Comparison of ENCODE assay signal across 14 cellular contexts in genomic region chr16:14398014-14398717, GRCh38.
"Had no signal": no experiment of that assay in that cellular context is flagged by ENCODE, and none has a peak within 500 bp of the region (broad histone marks: within the 10 kb centered on the region; RNA-seq: fewer than 3 reads in every experiment).

No MANE protein-coding gene starts in this region.

- H3K9ac ChIP-seq: neural progenitor cell had no signal

- ATAC-seq: lower lobe of right lung had no signal

- H3K36me3 ChIP-seq: ascending aorta, lower lobe of right lung, neural progenitor cell, ovary, thyroid gland had no signal

- H3K27ac ChIP-seq: lower lobe of right lung, neural progenitor cell, ovary, thyroid gland had no signal

- H2AFZ ChIP-seq: neural progenitor cell had no signal

- H3K4me2 ChIP-seq: neural progenitor cell had no signal

- H3K9me3 ChIP-seq: ascending aorta, lower lobe of right lung, ovary, thyroid gland had no signal

- H3K4me1 ChIP-seq: lower lobe of right lung, neural progenitor cell had no signal

- H3K27me3 ChIP-seq: ascending aorta, neural progenitor cell, ovary, thyroid gland had no signal

- H3K4me3 ChIP-seq: ascending aorta, lower lobe of right lung, neural progenitor cell, ovary, thyroid gland had no signal

- DNase-seq: activated CD4-positive, alpha-beta T cell treated with anti-CD3 and anti-CD28 coated beads, Interleukin-2, amount 10 ng/mL, durations not matched to agents 24 days and 14 days; activated CD4-positive, CD25-positive, alpha-beta regulatory T cell; activated CD8-positive, alpha-beta memory T cell treated with anti-CD3 and anti-CD28 coated beads for 24 hours; activated naive CD4-positive, alpha-beta T cell treated with anti-CD3 and anti-CD28 coated beads, Interleukin-2, amount 10 ng/mL, durations not matched to agents 7 days and 5 days; foreskin melanocyte; head of caudate nucleus; lower lobe of right lung; midbrain; ovary; stimulated activated CD4-positive, alpha-beta T cell treated with anti-CD3 and anti-CD28 coated beads, Interleukin-12 subunit alpha, Interleukin-12 subunit beta, amount 100 ng/mL, for 4 hours; stimulated activated CD4-positive, alpha-beta T cell treated with anti-CD3 and anti-CD28 coated beads, Interleukin-2, amount 100 ng/mL, for 24 hours; thyroid gland had no signal
